8 cellular contexts compared by ENCODE assay signal in genomic region chr19:39970674-39971379, GRCh38. TPM values are rescaled to one million over a fixed set of nuclear protein-coding genes. Genes with fewer than 3 reads are reported as not detected.
A peak's percentile ranks its signal among the peaks of the same experiment; 100 is the strongest.
DNase-seq lines count a peak whose midpoint lies in the region; TF ChIP-seq lines count a peak whose summit lies in the region.

Gene PSMC4, plus strand, starts transcription at chr19:39971165. Its CDS starts 38 bp downstream, at chr19:39971203.

- H2AK5ac ChIP-seq in H9 (ENCODE audit: insufficient read length, low read length): no peak within 1 kb of the TSS

- H3K27me3 ChIP-seq in H9 (ENCODE audit: insufficient read depth, low read length) (no peaks in the 10 kb centered on the region; the same call in none of the 2 replicates), MG63 (no peaks in the 10 kb centered on the region)

- H3K4me1 ChIP-seq in H9 (ENCODE audit: insufficient read depth, low read length): peaks cover 7% of the 10 kb centered on the region; the same call in 1 of the 2 replicates

- H3K36me3 Mint-ChIP-seq in H9 (ENCODE audit: insufficient read depth in 1 of 3, low read depth in 3 of 3) (peaks cover 37 to 46% (median 44%) of the 10 kb centered on the region in 3 experiments), neural crest cell (ENCODE audit: low read depth) (peaks cover 24% of the 10 kb centered on the region)

- H2BK20ac ChIP-seq in H9 (ENCODE audit: low read depth, low read length, poor library complexity, severe bottlenecking): no peak within 1 kb of the TSS

- WGBS in H9 (ENCODE audit: extremely low coverage, insufficient read length, low lambda C conversion rate): no CpG with 5 or more reads among the region's 47 CpGs

- peaks cover 40% of the 10 kb centered on the region for H3K36me3 ChIP-seq in MG63

- peaks cover 4% of the 10 kb centered on the region for H3K23me2 ChIP-seq in H9 (ENCODE audit: insufficient read length, low read depth, low read length, poor library complexity, severe bottlenecking)

- in situ Hi-C loops in G401 (cut with HindIII; ENCODE audit: low sequenced_read_pairs): no loop called here

- H2BK15ac ChIP-seq in H9 (ENCODE audit: low read depth, low read length): no peak within 1 kb of the TSS

- H3K9me3 ChIP-seq in H9 (ENCODE audit: control insufficient read depth, low read depth, low read length) (no peaks in the 10 kb centered on the region), MG63 (no peaks in the 10 kb centered on the region; the same call in 1 of the 2 replicates)

- H3K27ac Mint-ChIP-seq in H9 (peak within 1 kb of the TSS; percentile 88 to 99 (median 98)), neural crest cell (ENCODE audit: unreplicated experiment) (peak within 1 kb of the TSS; percentile 99)

- peak within 1 kb of the TSS; percentile 89 for H3K4me3 ChIP-seq in MG63
- peak within 1 kb of the TSS; percentile 72 for H3K4me3 ChIP-seq in fibroblast of villous mesenchyme (ENCODE audit: low read depth, low read length)

- H4K91ac ChIP-seq in H9 (ENCODE audit: insufficient read length, low read depth, low read length): no peak within 1 kb of the TSS

- TF ChIP-seq CTCF in H9 (conservative IDR thresholded peaks at IDR 0.05) (peak; percentile 72), fibroblast of villous mesenchyme (IDR thresholded peaks at IDR 0.05; ENCODE audit: insufficient read depth, low read depth, low read length) (peak; percentile 68), neural crest cell (conservative IDR thresholded peaks at IDR 0.05) (peak; percentile 76)

- H2BK12ac ChIP-seq in H9 (ENCODE audit: insufficient read length, low read depth, low read length): no peak within 1 kb of the TSS

- peaks cover 14 to 18% of the 10 kb centered on the region in 2 experiments for H3K4me1 Mint-ChIP-seq in H9
- peaks cover 31% of the 10 kb centered on the region for H3K4me1 Mint-ChIP-seq in neural crest cell

- no peak within 1 kb of the TSS for H3K56ac ChIP-seq in H9 (ENCODE audit: insufficient read length, low read depth, low read length)

- no peak within 1 kb of the TSS for H4K5ac ChIP-seq in H9 (ENCODE audit: insufficient read length, low read depth, low read length)

- H3K27me3 Mint-ChIP-seq in H9 (ENCODE audit: low read depth) (no peaks in the 10 kb centered on the region; the same call in 1 of the 2 replicates), neural crest cell (ENCODE audit: low read depth) (no peaks in the 10 kb centered on the region)

- no peak within 1 kb of the TSS for H3T11ph ChIP-seq in H9 (ENCODE audit: low read length)

- H2BK120ac ChIP-seq in H9 (ENCODE audit: low read depth, low read length, poor library complexity, severe bottlenecking): no peak within 1 kb of the TSS

- peaks cover 5% of the 10 kb centered on the region for H3K79me1 ChIP-seq in H9 (ENCODE audit: insufficient read depth, low read depth, low read length, poor library complexity, severe bottlenecking)

- H3K4ac ChIP-seq in H9 (ENCODE audit: low read depth, low read length): no peak within 1 kb of the TSS

- no peak within 1 kb of the TSS for H4K8ac ChIP-seq in H9 (replicated peaks; ENCODE audit: insufficient read length, low read depth, low read length)

- peak within 1 kb of the TSS; percentile 96 for H3K4me2 ChIP-seq in H9 (ENCODE audit: insufficient read depth, insufficient read length, low read length)

- peak within 1 kb of the TSS; percentile 36; the same call in 1 of the 2 replicates for H3K14ac ChIP-seq in H9 (ENCODE audit: insufficient read depth, low read length)

- no peak within 1 kb of the TSS for H3K27ac ChIP-seq in H9 (ENCODE audit: insufficient read length, low read depth, low read length)

- H3K9me3 Mint-ChIP-seq in H9 (0 out of 5 replicates have a peak, but pooled peaks cover 0 to 4% of the 10 kb centered on the region in 2 experiments), neural crest cell (no peaks in the 10 kb centered on the region)

- H3K23ac ChIP-seq in H9 (ENCODE audit: insufficient read length, low read depth, low read length): no peak within 1 kb of the TSS

- H3K9ac ChIP-seq in H9 (ENCODE audit: extremely low read depth, insufficient read length, low read length): peak within 1 kb of the TSS; percentile 85

- H3K4me3 Mint-ChIP-seq in H9 (peak within 1 kb of the TSS; percentile 99), neural crest cell (peak within 1 kb of the TSS; percentile 99)

- DNase-seq in G401 (ENCODE audit: low spot score) (peak; percentile 100), H9 (peak; percentile 99), MG63 (peak; percentile 99), SIG-M5 (lab: John Stamatoyannopoulos, UW) (peak; percentile 84), activated gamma-delta T cell treated with Interleukin-2 at 50 U/mL for 16 hours (peak; percentile 98), fibroblast of villous mesenchyme (ENCODE audit: low read depth) (peak; percentile 99), neural crest cell (ENCODE audit: low read depth, low spot score) (peak; percentile 95), stromal cell of bone marrow (ENCODE audit: low read depth) (peak; percentile 98)

- H4K20me1 ChIP-seq in H9 (ENCODE audit: control insufficient read depth, insufficient read depth, insufficient read length): no peaks in the 10 kb centered on the region

- no peak within 1 kb of the TSS for H2AFZ ChIP-seq in H9 (ENCODE audit: low read length)

- no peak within 1 kb of the TSS for H2BK5ac ChIP-seq in H9 (ENCODE audit: insufficient read length, low read length)

- H3K18ac ChIP-seq in H9 (ENCODE audit: insufficient read length, low read depth, low read length): peak within 1 kb of the TSS; percentile 66

- peaks cover 8% of the 10 kb centered on the region; the same call in 1 of the 2 replicates for H3K79me2 ChIP-seq in H9 (ENCODE audit: insufficient read depth, low read length)

RNA-seq across cellular contexts. Expression of gene PSMC4, which starts in this region (rescaled TPM):
- total RNA-seq in G401 (2014; rRNA removed; shearing (Covaris generic)): 273 and 325 TPM in 2 replicates
- total RNA-seq in H9 (2021) (111 and 119 TPM in 2 replicates), fibroblast of villous mesenchyme (106 and 116 TPM in 2 replicates), neural crest cell (114 and 118 TPM in 2 replicates)
- 312 and 327 TPM in 2 replicates for total RNA-seq in MG63 (2014; rRNA removed; shearing (Covaris generic); ENCODE audit: low replicate concordance)
